ENCODE assay signal across 24 cellular contexts in genomic region chr13:34035178-34035577, GRCh38.
"Had no signal": no experiment of that assay in that cellular context is flagged by ENCODE, and none has a peak within 500 bp of the region (broad histone marks: within the 10 kb centered on the region; RNA-seq: fewer than 3 reads in every experiment).

No MANE protein-coding gene starts in this region.

- H3K9ac ChIP-seq: neural progenitor cell, parathyroid adenoma had no signal

- H3K27ac ChIP-seq: coronary artery, esophagus squamous epithelium, neural progenitor cell, parathyroid adenoma, right lobe of liver, stomach, tibial artery had no signal

- H3K36me3 ChIP-seq: esophagus squamous epithelium, neural progenitor cell, right lobe of liver, stomach, tibial artery had no signal

- H2AFZ ChIP-seq: neural progenitor cell, parathyroid adenoma had no signal

- H3K4me3 ChIP-seq: coronary artery, esophagus squamous epithelium, lung, mucosa of descending colon, neural progenitor cell, right lobe of liver, stomach, tibial artery had no signal

- H3K4me2 ChIP-seq: neural progenitor cell had no signal

- H3K79me2 ChIP-seq: parathyroid adenoma had no signal

- DNase-seq: dermis blood vessel endothelial cell; effector memory CD4-positive, alpha-beta T cell; erythroblast; esophagus squamous epithelium; kidney; mesenchymal stem cell; mucosa of descending colon; naive B cell; right lobe of liver; small intestine; stimulated activated CD4-positive, alpha-beta T cell treated with anti-CD3 and anti-CD28 coated beads, Interleukin-12 subunit alpha, Interleukin-12 subunit beta, amount 100 ng/mL, for 4 hours; stimulated activated CD4-positive, alpha-beta T cell treated with anti-CD3 and anti-CD28 coated beads, Interleukin-1b, Interleukin-23, amount 100 ng/mL, for 48 hours; stimulated activated CD4-positive, alpha-beta T cell treated with anti-CD3 and anti-CD28 coated beads, Interleukin-4, amount 100 ng/mL, for 1 hour; stimulated activated naive CD4-positive, alpha-beta T cell treated with Interleukin-2 at 50 U/mL for 16 hours; stomach; tibial artery had no signal

- H3K9me3 ChIP-seq: esophagus squamous epithelium, mucosa of descending colon, right lobe of liver, stomach had no signal

- H3K4me1 ChIP-seq: esophagus squamous epithelium, parathyroid adenoma, right lobe of liver, stomach, tibial artery had no signal

- ATAC-seq: left lobe of liver; mucosa of descending colon; stimulated activated effector memory CD8-positive, alpha-beta T cell treated with anti-CD3 and anti-CD28 coated beads, Interleukin-12 subunit alpha, Interleukin-12 subunit beta, amount 100 ng/mL, for 72 hours had no signal

- FAIRE-seq: endothelial cell of umbilical vein, frontal cortex, kidney, small intestine had no signal

- H3K27me3 ChIP-seq: esophagus squamous epithelium, neural progenitor cell, right lobe of liver, stomach, tibial artery had no signal
